In genomic region chr2:3657881-3658280, GRCh38 we compare ENCODE assay signal across 1 cellular context.
TF ChIP-seq lines count a peak whose summit lies in the region.

Gene ALLC (plus strand): TSS chr2:3658200. CDS start chr2:3671158, 12,958 bp downstream.

TF ChIP-seq in GM23338, 12 proteins besides CTCF, POLR2A, EP300 and RAD21 (continued from another document):
- TF ChIP-seq ZNF462 (CRISPR knock-in tag; IDR thresholded peaks at IDR 0.05) (no peak), ZNF331 (CRISPR knock-in tag; IDR thresholded peaks at IDR 0.05; ENCODE audit: low read depth) (no peak), ZNF114 (CRISPR knock-in tag; IDR thresholded peaks at IDR 0.05) (no peak), EZH2 (IDR thresholded peaks at IDR 0.05; ENCODE audit: low read depth, unreplicated experiment) (no peak), STAT1 (IDR thresholded peaks at IDR 0.05; ENCODE audit: unreplicated experiment) (no peak), CREB1 (CRISPR knock-in tag; IDR thresholded peaks at IDR 0.05; ENCODE audit: low read depth) (no peak)
- TF ChIP-seq, protein P1, sequence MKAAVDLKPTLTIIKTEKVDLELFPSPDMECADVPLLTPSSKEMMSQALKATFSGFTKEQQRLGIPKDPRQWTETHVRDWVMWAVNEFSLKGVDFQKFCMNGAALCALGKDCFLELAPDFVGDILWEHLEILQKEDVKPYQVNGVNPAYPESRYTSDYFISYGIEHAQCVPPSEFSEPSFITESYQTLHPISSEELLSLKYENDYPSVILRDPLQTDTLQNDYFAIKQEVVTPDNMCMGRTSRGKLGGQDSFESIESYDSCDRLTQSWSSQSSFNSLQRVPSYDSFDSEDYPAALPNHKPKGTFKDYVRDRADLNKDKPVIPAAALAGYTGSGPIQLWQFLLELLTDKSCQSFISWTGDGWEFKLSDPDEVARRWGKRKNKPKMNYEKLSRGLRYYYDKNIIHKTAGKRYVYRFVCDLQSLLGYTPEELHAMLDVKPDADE (IDR thresholded peaks at IDR 0.05): no peak
- TF ChIP-seq, protein P2, sequence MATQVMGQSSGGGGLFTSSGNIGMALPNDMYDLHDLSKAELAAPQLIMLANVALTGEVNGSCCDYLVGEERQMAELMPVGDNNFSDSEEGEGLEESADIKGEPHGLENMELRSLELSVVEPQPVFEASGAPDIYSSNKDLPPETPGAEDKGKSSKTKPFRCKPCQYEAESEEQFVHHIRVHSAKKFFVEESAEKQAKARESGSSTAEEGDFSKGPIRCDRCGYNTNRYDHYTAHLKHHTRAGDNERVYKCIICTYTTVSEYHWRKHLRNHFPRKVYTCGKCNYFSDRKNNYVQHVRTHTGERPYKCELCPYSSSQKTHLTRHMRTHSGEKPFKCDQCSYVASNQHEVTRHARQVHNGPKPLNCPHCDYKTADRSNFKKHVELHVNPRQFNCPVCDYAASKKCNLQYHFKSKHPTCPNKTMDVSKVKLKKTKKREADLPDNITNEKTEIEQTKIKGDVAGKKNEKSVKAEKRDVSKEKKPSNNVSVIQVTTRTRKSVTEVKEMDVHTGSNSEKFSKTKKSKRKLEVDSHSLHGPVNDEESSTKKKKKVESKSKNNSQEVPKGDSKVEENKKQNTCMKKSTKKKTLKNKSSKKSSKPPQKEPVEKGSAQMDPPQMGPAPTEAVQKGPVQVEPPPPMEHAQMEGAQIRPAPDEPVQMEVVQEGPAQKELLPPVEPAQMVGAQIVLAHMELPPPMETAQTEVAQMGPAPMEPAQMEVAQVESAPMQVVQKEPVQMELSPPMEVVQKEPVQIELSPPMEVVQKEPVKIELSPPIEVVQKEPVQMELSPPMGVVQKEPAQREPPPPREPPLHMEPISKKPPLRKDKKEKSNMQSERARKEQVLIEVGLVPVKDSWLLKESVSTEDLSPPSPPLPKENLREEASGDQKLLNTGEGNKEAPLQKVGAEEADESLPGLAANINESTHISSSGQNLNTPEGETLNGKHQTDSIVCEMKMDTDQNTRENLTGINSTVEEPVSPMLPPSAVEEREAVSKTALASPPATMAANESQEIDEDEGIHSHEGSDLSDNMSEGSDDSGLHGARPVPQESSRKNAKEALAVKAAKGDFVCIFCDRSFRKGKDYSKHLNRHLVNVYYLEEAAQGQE (IDR thresholded peaks at IDR 0.05; ENCODE audit: unreplicated experiment): no peak
TF ChIP-seq in GM23338: peak in this region for 0.
